Comparison of ENCODE assay signal across 17 cellular contexts in genomic region chr12:56528836-56529235, GRCh38. TPM values are rescaled to one million over a fixed set of nuclear protein-coding genes. Genes with fewer than 3 reads are reported as not detected.
DNase-seq lines count a peak whose midpoint lies in the region; ATAC-seq and TF ChIP-seq lines count a peak whose summit lies in the region.
"Had no signal": no experiment of that assay in that cellular context is flagged by ENCODE, and none has a peak within 500 bp of the region (broad histone marks: within the 10 kb centered on the region; RNA-seq: fewer than 3 reads in every experiment).

No MANE protein-coding gene starts in this region.

- H2AFZ ChIP-seq in fibroblast of lung (ENCODE audit: low read length), result no peak overlapping the region
- H2AFZ ChIP-seq in trophoblast cell (ENCODE audit: insufficient read depth, low read length, poor library complexity), result no peak overlapping the region

- no peaks in the 10 kb centered on the region for H3K27me3 Mint-ChIP-seq in Calu3 (ENCODE audit: unreplicated experiment)
- H3K27me3 Mint-ChIP-seq: B cell; CD4-positive, alpha-beta T cell had no signal

- no peak overlapping the region for H3K4me2 ChIP-seq in fibroblast of lung (ENCODE audit: extremely low read depth, insufficient read depth, low read length)
- H3K4me2 ChIP-seq in trophoblast cell (ENCODE audit: low read length), result no peak overlapping the region

- TF ChIP-seq CTCF in Calu3 (IDR thresholded peaks at IDR 0.05; ENCODE audit: unreplicated experiment) (no peak), RWPE1 (conservative IDR thresholded peaks at IDR 0.05; ENCODE audit: low read depth) (no peak), fibroblast of lung (conservative IDR thresholded peaks at IDR 0.05 in 1 of 2, IDR thresholded peaks at IDR 0.05 in 1 of 2; ENCODE audit: low read depth in 1 of 2, low read length in 2 of 2) (no peak)

- H2BK120ac ChIP-seq in trophoblast cell (ENCODE audit: insufficient read depth, low read length, poor library complexity), result no peak overlapping the region

- H3K14ac ChIP-seq in trophoblast cell (ENCODE audit: low read length), result no peak overlapping the region

- POLR2A ChIA-PET in RWPE1 (lab: Yijun Ruan, JAX; ENCODE audit: low non-redundant PET), result no interaction called here

- H3K4me1 ChIP-seq in fibroblast of lung (ENCODE audit: control insufficient read depth, extremely low read depth, insufficient read depth, low read length) (peaks cover 15% of the 10 kb centered on the region), trophoblast cell (ENCODE audit: control insufficient read depth in 1 of 2, insufficient read depth in 2 of 2, low read length in 2 of 2) (peaks cover 7 to 11% of the 10 kb centered on the region in 2 experiments)

- H3K79me2 ChIP-seq in fibroblast of lung (ENCODE audit: control insufficient read depth, insufficient read depth, low read length) (peaks cover 89% of the 10 kb centered on the region), trophoblast cell (ENCODE audit: control insufficient read depth, insufficient read depth, low read length, poor library complexity) (peaks cover 11% of the 10 kb centered on the region)

- H4K91ac ChIP-seq in trophoblast cell (ENCODE audit: low read depth, low read length), result peak overlapping the region; percentile 57

- no peak overlapping the region for H4K12ac ChIP-seq in trophoblast cell (ENCODE audit: low read depth, low read length)

- CTCF ChIA-PET in Calu3 (lab: Charles Lee) (interaction anchor here (0.6 kb wide), 1 partner anchor 43 kb away, joined by 4 read pairs; no protein-coding TSS in a partner anchor), RWPE1 (lab: Yijun Ruan, JAX) (interaction anchor here (0.6 kb wide), 1 partner anchor 17 kb away, joined by 3 read pairs; no protein-coding TSS in a partner anchor)

- no peak overlapping the region for H3K18ac ChIP-seq in trophoblast cell (ENCODE audit: low read length)

- H2AK5ac ChIP-seq in trophoblast cell (ENCODE audit: low read length), result no peak overlapping the region

- no peak overlapping the region for H3K4me3 Mint-ChIP-seq in Calu3 (ENCODE audit: low read depth, unreplicated experiment)
- H3K4me3 Mint-ChIP-seq: B cell; CD4-positive, alpha-beta T cell had no signal

- peaks cover 10% of the 10 kb centered on the region for H3K79me1 ChIP-seq in trophoblast cell (ENCODE audit: low read length)

- ATAC-seq in HG03520 (IDR thresholded peaks at IDR 0.05; ENCODE audit: unreplicated experiment), result no peak
- no peak for ATAC-seq in HG03460 (IDR thresholded peaks at IDR 0.05; ENCODE audit: unreplicated experiment)

- no peaks in the 10 kb centered on the region for H3K9me3 Mint-ChIP-seq in Calu3 (ENCODE audit: low read depth, unreplicated experiment)
- H3K9me3 Mint-ChIP-seq: CD4-positive, alpha-beta T cell had no signal

- H4K20me1 ChIP-seq in fibroblast of lung (ENCODE audit: control insufficient read depth, extremely low read depth, insufficient read depth, low read length), result no peaks in the 10 kb centered on the region

- H3K23ac ChIP-seq in trophoblast cell (ENCODE audit: low read length), result no peak overlapping the region

- H3K9me3 ChIP-seq in fibroblast of lung (ENCODE audit: control insufficient read depth, insufficient read depth, low read depth, low read length), result no peaks in the 10 kb centered on the region
- no peaks in the 10 kb centered on the region for H3K9me3 ChIP-seq in trophoblast cell (ENCODE audit: insufficient read depth, low read depth, low read length)
- H3K9me3 ChIP-seq: HAP-1 had no signal

- no peak overlapping the region for H4K8ac ChIP-seq in trophoblast cell (ENCODE audit: low read depth, low read length)

- H3K36me3 ChIP-seq in fibroblast of lung (ENCODE audit: control insufficient read depth, insufficient read depth, low read length), result no peaks in the 10 kb centered on the region
- H3K36me3 ChIP-seq in trophoblast cell (ENCODE audit: control insufficient read depth in 1 of 2, insufficient read depth in 2 of 2, low read length in 2 of 2), result peaks cover 2 to 6% of the 10 kb centered on the region in 2 experiments
- H3K36me3 ChIP-seq: HAP-1 had no signal

- peak overlapping the region; percentile 93 for H3K27ac Mint-ChIP-seq in Calu3 (ENCODE audit: unreplicated experiment)
- H3K27ac Mint-ChIP-seq: B cell; CD4-positive, alpha-beta T cell had no signal

- H3K27me3 ChIP-seq in fibroblast of lung (ENCODE audit: control insufficient read depth, insufficient read depth, low read length) (no peaks in the 10 kb centered on the region), trophoblast cell (ENCODE audit: insufficient read depth, low read length) (no peaks in the 10 kb centered on the region)

- H3K27ac ChIP-seq in RWPE1, result peak overlapping the region; percentile 57
- H3K27ac ChIP-seq in fibroblast of lung (ENCODE audit: insufficient read depth, low read length), result no peak overlapping the region
- H3K27ac ChIP-seq in trophoblast cell (ENCODE audit: low read depth, low read length), result no peak overlapping the region

- intact Hi-C loops in Calu3 (cut with micrococcal nuclease; ENCODE audit: unreplicated experiment), result no loop called here

- no peak overlapping the region for H2BK12ac ChIP-seq in trophoblast cell (ENCODE audit: low read length)

- H3K9ac ChIP-seq in fibroblast of lung (ENCODE audit: insufficient read depth, low read length), result no peak overlapping the region
- H3K9ac ChIP-seq in trophoblast cell (ENCODE audit: low read length), result no peak overlapping the region

- peaks cover 49% of the 10 kb centered on the region for H3K4me1 Mint-ChIP-seq in Calu3 (ENCODE audit: low read depth, unreplicated experiment)
- H3K4me1 Mint-ChIP-seq: B cell had no signal

- H3K4me3 ChIP-seq in fibroblast of lung (replicated peaks in 1 of 4; ENCODE audit: control extremely low read depth in 1 of 4, insufficient read depth in 1 of 4, low read depth in 3 of 4, low read length in 4 of 4), result no peak overlapping the region
- no peak overlapping the region for H3K4me3 ChIP-seq in trophoblast cell (ENCODE audit: low read depth, low read length)
- H3K4me3 ChIP-seq: HAP-1 had no signal

- H3K4ac ChIP-seq in trophoblast cell (ENCODE audit: low read depth, low read length), result peak overlapping the region; percentile 62

- BruUV-seq in Calu3 (replicated peaks; lab: Mats Ljungman, UMichigan), result no TSS peak

- H2BK5ac ChIP-seq in trophoblast cell (ENCODE audit: low read depth, low read length, poor library complexity), result peak overlapping the region; percentile 31

- peaks cover 38% of the 10 kb centered on the region for H3K36me3 Mint-ChIP-seq in Calu3 (ENCODE audit: insufficient read depth, unreplicated experiment)

- WGBS in trophoblast cell (ENCODE audit: extremely low coverage, insufficient coverage, insufficient read length), result no CpG with 5 or more reads among the region's 1 CpG

- DNase-seq in Calu3, result no peak
- no peak for DNase-seq in RWPE1 (ENCODE audit: low spot score)
- peak; percentile 26 to 43 for DNase-seq in fibroblast of lung (ENCODE audit: low read depth in 2 of 2)
- DNase-seq in trophoblast cell, result no peak
- no peak for DNase-seq in activated gamma-delta T cell (lab: John Stamatoyannopoulos, UW)
- no peak for DNase-seq in central memory CD4-positive, alpha-beta T cell
- DNase-seq: CD4-positive, alpha-beta T cell; KBM-7; NCI-H1048; NCI-H146; NCI-H2081 treated with DMSO at 0.1 percent for 48 hours; NCI-H2227 treated with DMSO at 0.1 percent for 48 hours; NCI-H526 treated with DMSO at 0.1 percent for 48 hours had no signal

RNA-seq across cellular contexts. Expression of gene RBMS2, which starts 7.2 kb away (rescaled TPM):
- total RNA-seq in Calu3 (2022) (96.4 and 105 TPM in 2 replicates), fibroblast of lung (11.3 and 23.1 TPM in 2 replicates)
- 66.9 and 76.2 TPM in 2 replicates for polyA plus RNA-seq in fibroblast of lung
- polyA plus RNA-seq in fibroblast of lung (2012), result 31.1 and 37.3 TPM in 2 replicates
- 95.2 and 124 TPM in 2 replicates for polyA minus RNA-seq in fibroblast of lung (ENCODE audit: low replicate concordance)
- polyA plus RNA-seq in trophoblast cell (2013), result 49.4 and 51.3 TPM in 2 replicates

RNA-seq across cellular contexts. Expression of gene GLS2, which starts 40.9 kb away (rescaled TPM):
- total RNA-seq in Calu3 (2022) (1.9 and 2.7 TPM in 2 replicates), fibroblast of lung (under 0.01 and 0.17 TPM in 2 replicates)
- 0.03 and 0.08 TPM in 2 replicates for polyA plus RNA-seq in fibroblast of lung
- 0.10 TPM in 1 of 2 replicates, not detected in the other for polyA plus RNA-seq in fibroblast of lung (2012)
- polyA minus RNA-seq in fibroblast of lung (ENCODE audit: low replicate concordance), result 0.78 TPM in 1 of 2 replicates, not detected in the other
- polyA plus RNA-seq in trophoblast cell (2013), result 0.19 and 0.25 TPM in 2 replicates

Comparison
In these comparisons a context has a peak if more than half of its experiments do, and no peak if none do; other contexts are left out.
1. DNase-seq: peak in fibroblast of lung (2 of 2); none in Calu3 (single experiment), RWPE1 (single experiment), trophoblast cell (0 of 2), activated gamma-delta T cell (single experiment) and central memory CD4-positive, alpha-beta T cell (single experiment).